Comparison of ENCODE assay signal across 22 cellular contexts in the genomic region with DNA sequence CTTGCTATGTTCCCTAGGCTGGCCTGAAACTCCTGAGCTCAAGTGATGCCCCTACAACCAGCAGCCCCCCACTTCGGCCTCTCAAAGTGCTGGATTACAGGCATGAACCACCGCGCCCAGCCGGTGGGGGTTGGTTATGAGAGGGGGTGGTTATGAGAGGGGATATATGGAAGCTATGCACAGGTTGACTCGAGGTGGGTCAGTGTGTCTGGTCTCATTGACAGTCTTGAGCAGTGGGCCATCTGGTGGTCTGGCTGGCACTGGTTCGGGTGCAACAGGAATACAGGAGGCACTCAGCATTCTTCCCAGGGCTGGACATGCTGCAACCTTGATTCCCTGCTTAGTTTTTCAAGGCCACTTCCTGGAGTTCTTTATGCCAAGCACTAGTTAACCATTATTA. TPM values are rescaled to one million over a fixed set of nuclear protein-coding genes. Genes with fewer than 3 reads are reported as not detected.
DNase-seq lines count a peak whose midpoint lies in the region; ATAC-seq and TF ChIP-seq lines count a peak whose summit lies in the region.
"Had no signal": no experiment of that assay in that cellular context is flagged by ENCODE, and none has a peak within 500 bp of the region (broad histone marks: within the 10 kb centered on the region; RNA-seq: fewer than 3 reads in every experiment).

No MANE protein-coding gene starts in this region.

- no peak overlapping the region for H2BK120ac ChIP-seq in neuronal stem cell (ENCODE audit: low read depth, low read length)

- H3K4me3 Mint-ChIP-seq in GM23338: no peak overlapping the region; the same call in 2 of the 3 replicates
- no peak overlapping the region for H3K4me3 Mint-ChIP-seq in endodermal cell
- H3K4me3 Mint-ChIP-seq: activated CD4-positive, alpha-beta memory T cell treated with anti-CD3 and anti-CD28 coated beads, Interleukin-2, amount 10 ng/mL, durations not matched to agents 7 days and 5 days; activated naive CD8-positive, alpha-beta T cell treated with anti-CD3 and anti-CD28 coated beads for 36 hours; stimulated activated memory B cell treated with anti-CD40 and anti-IgM and Interleukin-4, amounts not matched to agents 10 μg/mL and 1 μg/mL and 100 μg/mL, for 72 hours had no signal

- H3K4me2 ChIP-seq in GM23338: no peak overlapping the region
- no peak overlapping the region for H3K4me2 ChIP-seq in neuronal stem cell (ENCODE audit: insufficient read depth, low read length, poor library complexity, severe bottlenecking)
- H3K4me2 ChIP-seq: BLaER1 treated with 17β-estradiol and CSF1 and Interleukin-3, amounts not matched to agents 10 nM and 100 nM had no signal

- H3K36me3 ChIP-seq in GM23338 (ENCODE audit: insufficient read depth) (no peaks in the 10 kb centered on the region), endodermal cell (ENCODE audit: control insufficient read depth, insufficient read depth, low read length) (no peaks in the 10 kb centered on the region), neuronal stem cell (replicated peaks in 1 of 2; ENCODE audit: control insufficient read depth in 2 of 2, insufficient read depth in 2 of 2, low read length in 2 of 2) (no peaks in the 10 kb centered on the region), vagina (no peaks in the 10 kb centered on the region)
- H3K36me3 ChIP-seq: BLaER1 treated with 17β-estradiol and CSF1 and Interleukin-3, amounts not matched to agents 10 nM and 100 nM; breast epithelium; left lung; tibial nerve had no signal

- H3K9ac ChIP-seq in endodermal cell (ENCODE audit: extremely low read depth, low read length, poor library complexity, severe bottlenecking) (no peak overlapping the region), neuronal stem cell (ENCODE audit: low read depth, low read length, poor library complexity) (no peak overlapping the region)
- H3K9ac ChIP-seq: BLaER1 treated with 17β-estradiol and CSF1 and Interleukin-3, amounts not matched to agents 10 nM and 100 nM had no signal

- no peak for TF ChIP-seq POLR2A in vagina (IDR thresholded peaks at IDR 0.05)

- H3K27ac ChIP-seq in GM23338 (ENCODE audit: low read depth) (no peak overlapping the region), endodermal cell (ENCODE audit: low read depth, low read length) (no peak overlapping the region), neuronal stem cell (replicated peaks; ENCODE audit: low read length) (no peak overlapping the region), vagina (no peak overlapping the region)
- H3K27ac ChIP-seq: BLaER1 treated with 17β-estradiol and CSF1 and Interleukin-3, amounts not matched to agents 10 nM and 100 nM; breast epithelium; left lung; SK-N-MC; tibial nerve had no signal

- H3K9me2 ChIP-seq in GM23338 (ENCODE audit: insufficient read depth): no peaks in the 10 kb centered on the region

- no peak overlapping the region for H3K4ac ChIP-seq in neuronal stem cell (ENCODE audit: low read length)

- H3K4me3 ChIP-seq in GM23338 (no peak overlapping the region), endodermal cell (ENCODE audit: low read length) (no peak overlapping the region), neuronal stem cell (ENCODE audit: low read length in 2 of 2) (no peak overlapping the region), vagina (no peak overlapping the region)
- H3K4me3 ChIP-seq: BLaER1 treated with 17β-estradiol and CSF1 and Interleukin-3, amounts not matched to agents 10 nM and 100 nM; breast epithelium; left lung; SK-N-MC; tibial nerve had no signal

- no peaks in the 10 kb centered on the region for H4K20me1 ChIP-seq in GM23338 (replicated peaks; ENCODE audit: insufficient read depth)
- H4K20me1 ChIP-seq: BLaER1 treated with 17β-estradiol and CSF1 and Interleukin-3, amounts not matched to agents 10 nM and 100 nM had no signal

- no peak overlapping the region for H3K23ac ChIP-seq in neuronal stem cell (ENCODE audit: low read depth, low read length, poor library complexity)

- no peak overlapping the region for H4K8ac ChIP-seq in neuronal stem cell (ENCODE audit: low read depth, low read length)

- ATAC-seq in GM23338 (peak; percentile 68), HG03108 (IDR thresholded peaks at IDR 0.05; ENCODE audit: unreplicated experiment) (no peak)
- ATAC-seq: left lung; stimulated activated memory B cell treated with anti-CD40 and anti-IgM and Interleukin-4, amounts not matched to agents 10 μg/mL and 1 μg/mL and 100 μg/mL, for 72 hours had no signal

- TF ChIP-seq CTCF in GM23338 (conservative IDR thresholded peaks at IDR 0.05; ENCODE audit: low read depth in 2 of 2) (peak in 1 of 2 experiments; percentile 58; a peak in 2 of 4 replicates), endodermal cell (conservative IDR thresholded peaks at IDR 0.05) (peak; percentile 50), vagina (IDR thresholded peaks at IDR 0.05) (no peak)

- H3K9me3 Mint-ChIP-seq in GM23338 (no peaks in the 10 kb centered on the region; the same call in 2 of the 3 replicates), endodermal cell (no peaks in the 10 kb centered on the region)
- H3K9me3 Mint-ChIP-seq: activated CD4-positive, alpha-beta memory T cell treated with anti-CD3 and anti-CD28 coated beads, Interleukin-2, amount 10 ng/mL, durations not matched to agents 7 days and 5 days; activated naive CD8-positive, alpha-beta T cell treated with anti-CD3 and anti-CD28 coated beads for 36 hours; stimulated activated memory B cell treated with anti-CD40 and anti-IgM and Interleukin-4, amounts not matched to agents 10 μg/mL and 1 μg/mL and 100 μg/mL, for 72 hours had no signal

- intact Hi-C loops in vagina (cut with DNase I): no loop called here

- H2AFZ ChIP-seq in GM23338: no peak overlapping the region
- peak overlapping the region; percentile 4 for H2AFZ ChIP-seq in neuronal stem cell (ENCODE audit: low read length)

- H3K9me3 ChIP-seq in endodermal cell (ENCODE audit: control insufficient read depth, low read length): no peaks in the 10 kb centered on the region
- no peaks in the 10 kb centered on the region for H3K9me3 ChIP-seq in neuronal stem cell (replicated peaks in 1 of 2; ENCODE audit: control insufficient read depth in 2 of 2, insufficient read depth in 1 of 2, low read depth in 1 of 2, low read length in 2 of 2)
- H3K9me3 ChIP-seq in vagina: no peaks in the 10 kb centered on the region
- H3K9me3 ChIP-seq: breast epithelium, left lung, tibial nerve had no signal

- no peak overlapping the region for H2BK5ac ChIP-seq in neuronal stem cell (ENCODE audit: low read length)

- H3K14ac ChIP-seq in neuronal stem cell (ENCODE audit: low read length): no peak overlapping the region

- H3F3A ChIP-seq in GM23338 (replicated peaks; ENCODE audit: low read depth): no peaks in the 10 kb centered on the region

- no peaks in the 10 kb centered on the region; the same call in 1 of the 2 replicates for H3K4me1 ChIP-seq in GM23338 (ENCODE audit: insufficient read depth)
- H3K4me1 ChIP-seq in endodermal cell (ENCODE audit: control insufficient read depth, insufficient read depth, low read length): no peaks in the 10 kb centered on the region
- peaks cover 0 to 1% of the 10 kb centered on the region in 2 donors for H3K4me1 ChIP-seq in neuronal stem cell (ENCODE audit: control insufficient read depth in 2 of 2, insufficient read depth in 1 of 2, low read depth in 1 of 2, low read length in 2 of 2)
- H3K4me1 ChIP-seq in vagina: no peaks in the 10 kb centered on the region
- H3K4me1 ChIP-seq: breast epithelium, left lung had no signal

- peaks cover 4% of the 10 kb centered on the region; the same call in 2 of the 3 replicates for H3K4me1 Mint-ChIP-seq in GM23338
- no peaks in the 10 kb centered on the region for H3K4me1 Mint-ChIP-seq in endodermal cell
- H3K4me1 Mint-ChIP-seq: activated naive CD8-positive, alpha-beta T cell treated with anti-CD3 and anti-CD28 coated beads for 36 hours had no signal

- H2BK15ac ChIP-seq in neuronal stem cell (ENCODE audit: low read length): no peak overlapping the region

- H4K91ac ChIP-seq in neuronal stem cell (ENCODE audit: low read depth, low read length, poor library complexity): no peak overlapping the region

- H3K79me2 ChIP-seq in GM23338 (replicated peaks; ENCODE audit: insufficient read depth): no peaks in the 10 kb centered on the region

- no peaks in the 10 kb centered on the region for H3K36me3 Mint-ChIP-seq in GM23338 (ENCODE audit: low read depth)
- no peaks in the 10 kb centered on the region for H3K36me3 Mint-ChIP-seq in endodermal cell (ENCODE audit: low read depth)
- H3K36me3 Mint-ChIP-seq: activated naive CD8-positive, alpha-beta T cell treated with anti-CD3 and anti-CD28 coated beads for 36 hours; stimulated activated memory B cell treated with anti-CD40 and anti-IgM and Interleukin-4, amounts not matched to agents 10 μg/mL and 1 μg/mL and 100 μg/mL, for 72 hours had no signal

- H2AK5ac ChIP-seq in neuronal stem cell (ENCODE audit: low read depth, low read length): no peak overlapping the region

- DNase-seq in GM23338 (ENCODE audit: low spot score) (no peak), OCI-M1 (lab: John Stamatoyannopoulos, UW) (peak; percentile 36), endodermal cell (no peak), neuronal stem cell (ENCODE audit: low spot score) (no peak), vagina (ENCODE audit: extremely low spot score in 2 of 2) (no peak), NCI-H1105 treated with DMSO at 0.1 percent for 48 hours (lab: John Stamatoyannopoulos, UW) (no peak), 8988T (no peak)
- DNase-seq: activated CD4-positive, alpha-beta memory T cell treated with anti-CD3 and anti-CD28 coated beads, Interleukin-2, amount 10 ng/mL, durations not matched to agents 7 days and 5 days; activated naive CD8-positive, alpha-beta T cell treated with anti-CD3 and anti-CD28 coated beads for 36 hours; activated T-cell treated with anti-CD3 and anti-CD28 coated beads, Interleukin-2, amount 50 U/mL, for 48 hours; DMS53; hypothalamus; left lung; NCI-H1694; stimulated activated CD4-positive, alpha-beta T cell treated with anti-CD3 and anti-CD28 coated beads, Interleukin-12 subunit alpha, Interleukin-12 subunit beta, amount 100 ng/mL, for 4 hours had no signal

- no peaks in the 10 kb centered on the region for H3K79me1 ChIP-seq in neuronal stem cell (ENCODE audit: low read depth, low read length)

- H3K27me3 Mint-ChIP-seq in GM23338 (ENCODE audit: insufficient read depth, low read depth, poor library complexity) (peaks cover 23% of the 10 kb centered on the region), endodermal cell (ENCODE audit: insufficient read depth) (peaks cover 43% of the 10 kb centered on the region)

- no peak overlapping the region for H3K18ac ChIP-seq in neuronal stem cell (ENCODE audit: low read length)

- H3K27me3 ChIP-seq in GM23338 (ENCODE audit: insufficient read depth) (no peaks in the 10 kb centered on the region), endodermal cell (ENCODE audit: control insufficient read depth, insufficient read depth, low read length, poor library complexity, severe bottlenecking) (peaks cover 22% of the 10 kb centered on the region), neuronal stem cell (ENCODE audit: control insufficient read depth in 3 of 3, insufficient read depth in 3 of 3, low read depth in 1 of 3, low read length in 3 of 3) (peaks cover 0 to 3% (median 3%) of the 10 kb centered on the region in 3 experiments), vagina (no peaks in the 10 kb centered on the region)

- 74 to 83% methylated on average over 3 to 6 of the region's 6 CpGs for WGBS in endodermal cell (ENCODE audit: insufficient coverage in 1 of 2, insufficient read length in 1 of 2), 2 experiments
- WGBS in neuronal stem cell (ENCODE audit: extremely low coverage in 2 of 2, insufficient read length in 2 of 2, insufficient replicate concordance in 1 of 2), 2 donors: no CpG with 5 or more reads among the region's 6 CpGs

- H2BK12ac ChIP-seq in neuronal stem cell (ENCODE audit: low read length): no peak overlapping the region

- H3K27ac Mint-ChIP-seq in GM23338: no peak overlapping the region
- H3K27ac Mint-ChIP-seq in endodermal cell: no peak overlapping the region
- H3K27ac Mint-ChIP-seq: activated CD4-positive, alpha-beta memory T cell treated with anti-CD3 and anti-CD28 coated beads, Interleukin-2, amount 10 ng/mL, durations not matched to agents 7 days and 5 days; activated naive CD8-positive, alpha-beta T cell treated with anti-CD3 and anti-CD28 coated beads for 36 hours; progenitor cell of endocrine pancreas; stimulated activated memory B cell treated with anti-CD40 and anti-IgM and Interleukin-4, amounts not matched to agents 10 μg/mL and 1 μg/mL and 100 μg/mL, for 72 hours had no signal

RNA-seq across cellular contexts. Expression of a gene that starts 5.6 kb away (rescaled TPM):
- total RNA-seq in GM23338 (2014; rRNA removed; shearing (Covaris generic)): 7.2 and 9.5 TPM in 2 replicates
- polyA plus RNA-seq in GM23338 (2016; fragmentation: Nextera tagmentation; extraction: Ambion mirVana): 1.7 and 2.5 TPM in 2 replicates
- total RNA-seq in endodermal cell: 1 to 10 TPM; 3.2 to 7.0 TPM
- 10.6 TPM for polyA plus RNA-seq in endodermal cell (2013, experiment 1 of 2)
- 6.9 TPM for polyA plus RNA-seq in endodermal cell (2013, experiment 2 of 2)
- polyA plus RNA-seq in neuronal stem cell (2013, experiment 1 of 2): 11.9 TPM
- 10.7 TPM for polyA plus RNA-seq in neuronal stem cell (2013, experiment 2 of 2)
- 4.7 TPM for total RNA-seq in vagina

RNA-seq across cellular contexts. Expression of a gene that starts 17.3 kb away (rescaled TPM):
- 13.0 TPM in 2 replicates for total RNA-seq in GM23338 (2014; rRNA removed; shearing (Covaris generic))
- polyA plus RNA-seq in GM23338 (2016; fragmentation: Nextera tagmentation; extraction: Ambion mirVana): 39.3 and 40.8 TPM in 2 replicates
- 10 to 100 TPM; 34.4 to 37.6 TPM for total RNA-seq in endodermal cell
- polyA plus RNA-seq in endodermal cell (2013, experiment 1 of 2): 25.0 TPM
- polyA plus RNA-seq in endodermal cell (2013, experiment 2 of 2): 18.6 TPM
- polyA plus RNA-seq in neuronal stem cell (2013, experiment 1 of 2): 28.2 TPM
- 26.9 TPM for polyA plus RNA-seq in neuronal stem cell (2013, experiment 2 of 2)
- total RNA-seq in vagina: 42.5 TPM

RNA-seq across cellular contexts. Expression of a gene that starts 31.0 kb away (rescaled TPM):
- total RNA-seq in GM23338 (2014; rRNA removed; shearing (Covaris generic)): 6.4 and 12.2 TPM in 2 replicates
- 4.3 TPM in 2 replicates for polyA plus RNA-seq in GM23338 (2016; fragmentation: Nextera tagmentation; extraction: Ambion mirVana)
- total RNA-seq in endodermal cell: 1 to 10 TPM; 4.1 to 4.8 TPM
- polyA plus RNA-seq in endodermal cell (2013, experiment 1 of 2): 1.3 TPM
- 2.1 TPM for polyA plus RNA-seq in endodermal cell (2013, experiment 2 of 2)
- 0.73 TPM for polyA plus RNA-seq in neuronal stem cell (2013, experiment 1 of 2)
- polyA plus RNA-seq in neuronal stem cell (2013, experiment 2 of 2): 0.64 TPM
- total RNA-seq in vagina: 14.5 TPM

RNA-seq across cellular contexts. Expression of a gene that starts 58.0 kb away (rescaled TPM):
- 13.1 and 20.6 TPM in 2 replicates for total RNA-seq in GM23338 (2014; rRNA removed; shearing (Covaris generic))
- 6.2 and 6.5 TPM in 2 replicates for polyA plus RNA-seq in GM23338 (2016; fragmentation: Nextera tagmentation; extraction: Ambion mirVana)
- total RNA-seq in endodermal cell (10 to 100 TPM; 11.2 to 12.6 TPM), vagina (5.4 TPM)
- polyA plus RNA-seq in endodermal cell (2013, experiment 1 of 2): 9.8 TPM
- polyA plus RNA-seq in endodermal cell (2013, experiment 2 of 2): 11.6 TPM
- 6.9 TPM for polyA plus RNA-seq in neuronal stem cell (2013, experiment 1 of 2)
- polyA plus RNA-seq in neuronal stem cell (2013, experiment 2 of 2): 7.3 TPM

RNA-seq across cellular contexts. Expression of a gene that starts 58.2 kb away (rescaled TPM):
- total RNA-seq in GM23338 (2014; rRNA removed; shearing (Covaris generic)): 19.3 and 29.3 TPM in 2 replicates
- 5.3 and 6.3 TPM in 2 replicates for polyA plus RNA-seq in GM23338 (2016; fragmentation: Nextera tagmentation; extraction: Ambion mirVana)
- total RNA-seq in endodermal cell (10 to 100 TPM; 24.9 to 29.2 TPM), vagina (10.6 TPM)
- 16.2 TPM for polyA plus RNA-seq in endodermal cell (2013, experiment 1 of 2)
- 15.9 TPM for polyA plus RNA-seq in endodermal cell (2013, experiment 2 of 2)
- 11.7 TPM for polyA plus RNA-seq in neuronal stem cell (2013, experiment 1 of 2)
- polyA plus RNA-seq in neuronal stem cell (2013, experiment 2 of 2): 11.2 TPM
